In the genomic region with DNA sequence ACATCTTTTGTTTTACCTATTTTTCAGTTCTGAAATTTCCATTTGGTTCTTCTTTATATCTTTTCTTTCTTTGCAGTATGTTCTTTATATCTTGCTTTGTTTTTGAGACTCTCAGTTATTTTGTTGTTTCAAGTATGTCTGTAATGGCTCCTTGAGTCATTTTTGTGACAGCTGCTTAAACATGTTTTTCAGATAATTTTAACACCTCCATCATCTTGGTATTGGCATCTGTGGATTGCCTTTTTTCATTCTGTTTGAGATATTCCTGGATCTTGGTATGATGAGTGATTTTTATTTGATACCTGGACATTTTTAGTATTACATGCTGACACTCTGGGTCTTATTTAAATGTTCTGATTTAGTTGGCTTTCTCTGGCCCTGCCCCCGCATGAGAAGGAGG, we compare ENCODE assay signal across 11 cellular contexts.
"Had no signal": no experiment of that assay in that cellular context is flagged by ENCODE, and none has a peak within 500 bp of the region (broad histone marks: within the 10 kb centered on the region; RNA-seq: fewer than 3 reads in every experiment).

No MANE protein-coding gene starts in this region.

- H3K4me3 Mint-ChIP-seq: naive thymus-derived CD8-positive, alpha-beta T cell had no signal

- DNase-seq: colonic mucosa; effector CD4-positive, alpha-beta T cell; foreskin keratinocyte; heart left ventricle; left colon; naive thymus-derived CD8-positive, alpha-beta T cell; psoas muscle; right lobe of liver; SHP77 treated with DMSO at 0.1 percent for 48 hours; T-helper 9 cell had no signal

- H3K27ac ChIP-seq: colonic mucosa, foreskin keratinocyte, heart left ventricle, psoas muscle, right lobe of liver had no signal

- H3K27ac Mint-ChIP-seq: naive thymus-derived CD8-positive, alpha-beta T cell had no signal

- H3K27me3 Mint-ChIP-seq: naive thymus-derived CD8-positive, alpha-beta T cell had no signal

- H3K27me3 ChIP-seq: colonic mucosa, foreskin keratinocyte, heart left ventricle, right lobe of liver had no signal

- H3K36me3 ChIP-seq: colonic mucosa, right lobe of liver had no signal

- H3K4me1 ChIP-seq: foreskin keratinocyte, right lobe of liver had no signal

- H3K4me3 ChIP-seq: colonic mucosa, heart left ventricle, lung, psoas muscle, right lobe of liver had no signal

- ATAC-seq: foreskin keratinocyte; heart left ventricle; left colon; naive thymus-derived CD8-positive, alpha-beta T cell; psoas muscle; right lobe of liver had no signal

- H3K9me3 ChIP-seq: colonic mucosa, psoas muscle, right lobe of liver had no signal
